9 cellular contexts compared by ENCODE assay signal in the genomic region with DNA sequence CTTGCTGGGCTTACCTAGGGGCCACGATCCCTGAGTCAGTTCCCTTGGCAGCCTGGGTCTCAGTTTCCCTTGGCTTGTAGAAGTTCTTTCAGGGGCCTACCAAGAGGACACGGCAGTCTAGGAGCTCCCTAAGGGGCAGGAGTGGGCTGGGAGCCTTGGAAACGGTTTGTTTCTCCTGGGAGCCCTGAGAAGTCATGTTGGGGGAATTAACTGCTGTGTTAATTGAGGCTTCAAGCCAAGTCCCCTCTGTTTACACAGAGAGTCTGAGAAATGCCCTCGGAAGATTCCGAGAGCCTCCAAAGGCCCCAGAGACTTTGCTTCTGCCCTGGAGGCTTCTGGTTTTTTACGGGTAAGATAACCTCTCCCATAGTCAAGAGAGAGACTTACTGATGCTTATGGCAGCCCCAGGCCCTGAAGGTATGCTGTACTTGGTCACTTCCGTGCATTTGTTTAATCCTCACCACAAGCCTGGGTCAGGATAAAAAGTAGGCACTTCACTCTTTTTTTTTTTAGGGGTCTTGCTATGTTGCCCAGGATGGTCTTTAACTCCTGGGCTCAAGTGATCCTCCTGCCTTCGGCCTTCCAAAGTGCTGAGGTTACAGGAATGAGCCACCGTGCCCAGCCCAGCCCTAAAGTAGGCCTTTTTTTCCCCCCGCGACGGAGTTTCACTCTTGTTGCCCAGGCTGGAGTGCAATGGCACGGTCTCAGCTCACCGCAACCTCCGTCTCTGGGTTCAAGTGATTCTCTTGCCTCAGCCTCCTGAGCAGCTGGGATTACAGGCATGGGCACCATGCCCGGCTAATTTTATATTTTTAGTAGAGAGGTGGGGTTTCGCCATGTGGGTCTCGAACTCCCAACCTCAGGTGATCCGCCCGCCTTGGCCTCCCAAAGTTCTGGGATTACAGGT. TPM values are rescaled to one million over a fixed set of nuclear protein-coding genes. Genes with fewer than 3 reads are reported as not detected.
DNase-seq lines count a peak whose midpoint lies in the region; ATAC-seq and TF ChIP-seq lines count a peak whose summit lies in the region.
"Had no signal": no experiment of that assay in that cellular context is flagged by ENCODE, and none has a peak within 500 bp of the region (broad histone marks: within the 10 kb centered on the region; RNA-seq: fewer than 3 reads in every experiment).

No MANE protein-coding gene starts in this region.

- H3K27me3 ChIP-seq in brain microvascular endothelial cell (replicated peaks) (no peaks in the 10 kb centered on the region), vagina (no peaks in the 10 kb centered on the region)

- in situ Hi-C loops in brain microvascular endothelial cell (cut with HindIII; ENCODE audit: low pct_ligation_motif_present, low sequenced_read_pairs) = no loop called here

- H3K4me3 ChIP-seq in brain microvascular endothelial cell (ENCODE audit: low read depth, low read length) (no peak overlapping the region), mesodermal cell (ENCODE audit: extremely low read depth, insufficient read depth, low read length, poor library complexity, severe bottlenecking) (no peak overlapping the region), vagina (no peak overlapping the region)

- peak overlapping the region; percentile 72 for H3K27ac ChIP-seq in brain microvascular endothelial cell
- peak overlapping the region; percentile 98 for H3K27ac ChIP-seq in mesodermal cell (ENCODE audit: low read depth, low read length, severe bottlenecking)
- peak overlapping the region; percentile 97 for H3K27ac ChIP-seq in vagina

- H3K9me3 ChIP-seq in mesodermal cell (ENCODE audit: control insufficient read depth, low read length) = no peaks in the 10 kb centered on the region
- H3K9me3 ChIP-seq in vagina = no peaks in the 10 kb centered on the region

- intact Hi-C loops in Right ventricle myocardium inferior (cut with DNase I) (no loop called here), left cardiac atrium (cut with DNase I) (no loop called here), vagina (cut with DNase I) (no loop called here)

- peak; percentile 33 for DNase-seq in Right ventricle myocardium inferior (ENCODE audit: missing footprints)
- DNase-seq in left cardiac atrium = no peak
- DNase-seq in brain microvascular endothelial cell = no peak
- no peak for DNase-seq in vagina (ENCODE audit: extremely low spot score in 2 of 2)
- DNase-seq in D341Med (ENCODE audit: low spot score) = no peak
- DNase-seq: stimulated activated CD4-positive, alpha-beta T cell treated with anti-CD3 and anti-CD28 coated beads, Interleukin-12 subunit alpha, Interleukin-12 subunit beta, amount 100 ng/mL, for 4 hours had no signal

- TF ChIP-seq POLR2A in vagina (IDR thresholded peaks at IDR 0.05) = no peak

- H3K36me3 ChIP-seq in brain microvascular endothelial cell (replicated peaks) = no peaks in the 10 kb centered on the region
- no peaks in the 10 kb centered on the region for H3K36me3 ChIP-seq in mesodermal cell (ENCODE audit: control insufficient read depth, insufficient read depth, low read length)
- no peaks in the 10 kb centered on the region for H3K36me3 ChIP-seq in vagina

- no peak for TF ChIP-seq CTCF in brain microvascular endothelial cell (IDR thresholded peaks at IDR 0.05; ENCODE audit: low read depth, low read length, missing control alignments)
- no peak for TF ChIP-seq CTCF in vagina (IDR thresholded peaks at IDR 0.05)

- 70 to 71% methylated on average over 18 to 20 of the region's 20 CpGs for WGBS in mesodermal cell (ENCODE audit: insufficient coverage in 2 of 2), 2 experiments

- peaks cover 45% of the 10 kb centered on the region for H3K4me1 ChIP-seq in mesodermal cell (ENCODE audit: control insufficient read depth, insufficient read depth, low read length, poor library complexity, severe bottlenecking)
- peaks cover 82% of the 10 kb centered on the region for H3K4me1 ChIP-seq in vagina

- ATAC-seq in Right ventricle myocardium inferior = no peak
- ATAC-seq in left cardiac atrium = no peak
- no peak for ATAC-seq in GM19395 (IDR thresholded peaks at IDR 0.05; ENCODE audit: unreplicated experiment)
- ATAC-seq in HG03139 (IDR thresholded peaks at IDR 0.05; ENCODE audit: unreplicated experiment) = no peak

RNA-seq across cellular contexts. Expression of a gene that starts 15.1 kb away (rescaled TPM):
- total RNA-seq in Right ventricle myocardium inferior (18.8 TPM), left cardiac atrium (10 to 100 TPM; 36.9 to 61.3 TPM), vagina (152 TPM)
- polyA plus RNA-seq in mesodermal cell (2013, experiment 1 of 2) = 106 TPM
- 66.8 TPM for polyA plus RNA-seq in mesodermal cell (2013, experiment 2 of 2)

RNA-seq across cellular contexts. Expression of a gene that starts 15.2 kb away (rescaled TPM):
- 34.5 TPM for total RNA-seq in Right ventricle myocardium inferior
- total RNA-seq in left cardiac atrium = 10 to 100 TPM; 30.0 to 36.1 TPM
- 45.6 TPM for polyA plus RNA-seq in mesodermal cell (2013, experiment 1 of 2)
- 36.3 TPM for polyA plus RNA-seq in mesodermal cell (2013, experiment 2 of 2)
- 71.5 TPM for total RNA-seq in vagina

RNA-seq across cellular contexts. Expression of a gene that starts 47.3 kb away (rescaled TPM):
- 54.0 TPM for total RNA-seq in Right ventricle myocardium inferior
- total RNA-seq in left cardiac atrium = 10 to 100 TPM; 34.9 to 47.8 TPM
- 60.4 TPM for polyA plus RNA-seq in mesodermal cell (2013, experiment 1 of 2)
- 40.7 TPM for polyA plus RNA-seq in mesodermal cell (2013, experiment 2 of 2)
- 22.6 TPM for total RNA-seq in vagina

RNA-seq across cellular contexts. Expression of a gene that starts 48.8 kb away (rescaled TPM):
- total RNA-seq in Right ventricle myocardium inferior (21.1 TPM), left cardiac atrium (10 to 100 TPM; 18.4 to 20.9 TPM), vagina (28.0 TPM)
- polyA plus RNA-seq in mesodermal cell (2013, experiment 1 of 2) = 36.2 TPM
- 27.4 TPM for polyA plus RNA-seq in mesodermal cell (2013, experiment 2 of 2)
